ENCODE assay signal across 12 cellular contexts in the genomic region with DNA sequence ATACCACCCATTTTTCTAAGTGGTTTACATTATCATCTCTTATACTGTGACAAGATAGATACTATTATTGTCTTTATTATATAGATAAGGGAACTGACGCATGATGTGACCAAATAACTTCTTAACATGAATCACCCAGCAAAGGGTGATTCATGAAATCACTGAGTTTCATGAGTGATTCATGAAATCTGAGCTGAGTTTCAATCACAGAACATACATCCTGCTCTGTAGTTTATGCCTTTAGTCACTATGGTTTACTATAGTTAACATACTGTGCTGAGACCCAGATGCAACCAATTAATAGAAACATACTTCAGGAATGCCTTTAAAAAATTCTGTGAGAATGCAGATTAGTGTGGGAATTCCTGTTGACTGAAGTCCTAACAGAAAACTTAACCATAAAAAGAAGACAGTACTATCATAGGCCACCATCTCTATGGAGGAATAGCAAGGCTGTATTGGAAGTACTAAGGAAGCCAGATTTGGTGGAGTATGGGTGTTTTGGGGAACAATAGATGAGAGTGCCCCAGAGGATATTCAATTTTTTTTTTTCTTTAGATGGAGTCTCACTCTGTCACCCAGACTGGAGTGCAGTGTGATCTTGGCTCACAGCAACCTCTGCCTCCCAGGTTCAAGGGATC.
DNase-seq lines count a peak whose midpoint lies in the region; TF ChIP-seq lines count a peak whose summit lies in the region.
"Had no signal": no experiment of that assay in that cellular context is flagged by ENCODE, and none has a peak within 500 bp of the region (broad histone marks: within the 10 kb centered on the region; RNA-seq: fewer than 3 reads in every experiment).

No MANE protein-coding gene starts in this region.

- DNase-seq in CD1c-positive myeloid dendritic cell (ENCODE audit: extremely low spot score) (peak; percentile 79), HPDE6-E6E7 (ENCODE audit: extremely low spot score) (peak; percentile 79), amniotic stem cell (lab: John Stamatoyannopoulos, UW) (peak; percentile 83), kidney tubule cell (ENCODE audit: low spot score) (peak; percentile 87), epidermal melanocyte (ENCODE audit: insufficient read length, low spot score) (no peak), nucleus accumbens (lab: John Stamatoyannopoulos, UW) (no peak), NCI-H128 (lab: John Stamatoyannopoulos, UW; ENCODE audit: unreplicated experiment) (no peak), erythroblast (lab: John Stamatoyannopoulos, UW) (no peak)
- DNase-seq: activated effector memory CD4-positive, alpha-beta T cell treated with anti-CD3 and anti-CD28 coated beads, Interleukin-2, amount 50 U/mL, for 16 hours; Kasumi-1; NCI-H526 treated with DMSO at 0.1 percent for 48 hours; stimulated activated naive CD4-positive, alpha-beta T cell treated with Interleukin-2 at 50 U/mL for 16 hours had no signal

- TF ChIP-seq POLR2A in erythroblast (IDR thresholded peaks at IDR 0.05; ENCODE audit: low read length): no peak

Comparison
In these comparisons a context has a peak if more than half of its experiments do, and no peak if none do; other contexts are left out.
1. DNase-seq: peak in CD1c-positive myeloid dendritic cell (single experiment), HPDE6-E6E7 (single experiment), amniotic stem cell (single experiment) and kidney tubule cell (single experiment); none in epidermal melanocyte (single experiment), nucleus accumbens (0 of 56), NCI-H128 (single experiment) and erythroblast (0 of 2).